30 cellular contexts compared by ENCODE assay signal in genomic region chr20:44723798-44724362, GRCh38. TPM values are rescaled to one million over a fixed set of nuclear protein-coding genes. Genes with fewer than 3 reads are reported as not detected.
"Had no signal": no experiment of that assay in that cellular context is flagged by ENCODE, and none has a peak within 500 bp of the region (broad histone marks: within the 10 kb centered on the region; RNA-seq: fewer than 3 reads in every experiment).

No MANE protein-coding gene starts in this region.

- H3K27ac ChIP-seq: epithelial cell of prostate, neutrophil, pancreas, psoas muscle, tibial nerve, uterus, WERI-Rb-1 had no signal

- H3K36me3 Mint-ChIP-seq: activated naive CD8-positive, alpha-beta T cell treated with anti-CD3 and anti-CD28 coated beads, Interleukin-2, amount 10 ng/mL, durations not matched to agents 7 days and 5 days; natural killer cell treated with Interleukin-12 subunit alpha and Interleukin-12 subunit beta and Interleukin-15 and Interleukin-18, amount 100 ng/mL, for 72 hours; T-cell had no signal

- H3K27me3 Mint-ChIP-seq: activated naive CD8-positive, alpha-beta T cell treated with anti-CD3 and anti-CD28 coated beads, Interleukin-2, amount 10 ng/mL, durations not matched to agents 7 days and 5 days; stimulated activated naive CD8-positive, alpha-beta T cell treated with anti-CD3 and anti-CD28 coated beads, Interleukin-15, Interleukin-2, amounts not matched to agents 100 ng/mL and 50 ng/mL, for 24 hours; T-cell had no signal

- H3K9me3 Mint-ChIP-seq: activated naive CD8-positive, alpha-beta T cell treated with anti-CD3 and anti-CD28 coated beads, Interleukin-2, amount 10 ng/mL, durations not matched to agents 7 days and 5 days; endodermal cell; natural killer cell treated with Interleukin-12 subunit alpha and Interleukin-12 subunit beta and Interleukin-15 and Interleukin-18, amount 100 ng/mL, for 72 hours; stimulated activated naive CD8-positive, alpha-beta T cell treated with anti-CD3 and anti-CD28 coated beads, Interleukin-15, Interleukin-2, amounts not matched to agents 100 ng/mL and 50 ng/mL, for 24 hours; T-cell; T-helper 2 cell treated with Interferon-gamma antibody and Interleukin-4, amounts not matched to agents 5 μg/mL and 100 μg/mL, for 36 hours had no signal

- ATAC-seq: heart right ventricle; left lobe of liver; natural killer cell treated with Interleukin-12 subunit alpha and Interleukin-12 subunit beta and Interleukin-15 and Interleukin-18, amount 100 ng/mL, for 72 hours; pancreas; psoas muscle; T-cell had no signal

- H3K27ac Mint-ChIP-seq: activated naive CD8-positive, alpha-beta T cell treated with anti-CD3 and anti-CD28 coated beads, Interleukin-2, amount 10 ng/mL, durations not matched to agents 7 days and 5 days; endodermal cell; stimulated activated naive CD8-positive, alpha-beta T cell treated with anti-CD3 and anti-CD28 coated beads, Interleukin-15, Interleukin-2, amounts not matched to agents 100 ng/mL and 50 ng/mL, for 24 hours; T-cell; T-helper 2 cell treated with Interferon-gamma antibody and Interleukin-4, amounts not matched to agents 5 μg/mL and 100 μg/mL, for 36 hours had no signal

- H3K4me1 Mint-ChIP-seq: T-cell had no signal

- H3K4me3 Mint-ChIP-seq: activated naive CD8-positive, alpha-beta T cell treated with anti-CD3 and anti-CD28 coated beads, Interleukin-2, amount 10 ng/mL, durations not matched to agents 7 days and 5 days; endodermal cell; natural killer cell treated with Interleukin-12 subunit alpha and Interleukin-12 subunit beta and Interleukin-15 and Interleukin-18, amount 100 ng/mL, for 72 hours; stimulated activated naive CD8-positive, alpha-beta T cell treated with anti-CD3 and anti-CD28 coated beads, Interleukin-15, Interleukin-2, amounts not matched to agents 100 ng/mL and 50 ng/mL, for 24 hours; T-cell; T-helper 2 cell treated with Interferon-gamma antibody and Interleukin-4, amounts not matched to agents 5 μg/mL and 100 μg/mL, for 36 hours had no signal

- H3K27me3 ChIP-seq: heart right ventricle, neutrophil, pancreas, right atrium auricular region, tibial nerve, uterus had no signal

- H3K36me3 ChIP-seq: heart right ventricle, neutrophil, pancreas, right atrium auricular region, tibial nerve, uterus, WERI-Rb-1 had no signal

- DNase-seq: activated CD4-positive, alpha-beta T cell treated with anti-CD3 and anti-CD28 coated beads for 1 hour; activated CD4-positive, alpha-beta T cell treated with anti-CD3 and anti-CD28 coated beads, Interleukin-2, amount 50 U/mL, for 4 hours; activated naive CD4-positive, alpha-beta T cell treated with Interleukin-2 at 50 U/mL for 16 hours; activated naive CD8-positive, alpha-beta T cell treated with anti-CD3 and anti-CD28 coated beads, Interleukin-2, amount 10 ng/mL, durations not matched to agents 7 days and 5 days; activated T-cell treated with anti-CD3 and anti-CD28 coated beads, Interleukin-2, amount 50 U/mL, for 48 hours; amygdala; cerebellar nuclear complex; endodermal cell; heart right ventricle; pancreas; stimulated activated CD4-positive, alpha-beta T cell treated with anti-CD3 and anti-CD28 coated beads, Interleukin-12 subunit alpha, Interleukin-12 subunit beta, amount 100 ng/mL, for 4 hours; stimulated activated CD4-positive, alpha-beta T cell treated with anti-CD3 and anti-CD28 coated beads, Interleukin-4, amount 100 ng/mL, for 4 hours; substantia nigra; T-cell; uterus; WERI-Rb-1 had no signal

- FAIRE-seq: keratinocyte, pancreas, TTC549 had no signal

- H3K4me1 ChIP-seq: pancreas had no signal

- H3K9me3 ChIP-seq: heart right ventricle, neutrophil, pancreas, psoas muscle, right atrium auricular region, tibial nerve, uterus had no signal

- H3K4me3 ChIP-seq: coronary artery, heart right ventricle, pancreas, psoas muscle, right atrium auricular region, tibial nerve, uterus had no signal

RNA-seq across cellular contexts. Expression of gene CCN5, which starts 8.7 kb away (rescaled TPM):
- total RNA-seq: activated CD8-positive, alpha-beta memory T cell treated with anti-CD3 and anti-CD28 coated beads for 36 hours; activated naive CD8-positive, alpha-beta T cell treated with anti-CD3 and anti-CD28 coated beads, Interleukin-2, amount 10 ng/mL, durations not matched to agents 7 days and 5 days; endodermal cell; lung microvascular endothelial cell; natural killer cell treated with Interleukin-12 subunit alpha and Interleukin-12 subunit beta and Interleukin-15 and Interleukin-18, amount 100 ng/mL, for 72 hours had no signal
- polyA plus RNA-seq: keratinocyte had no signal

RNA-seq across cellular contexts. Expression of gene KCNK15, which starts 21.8 kb away (rescaled TPM):
- total RNA-seq: activated naive CD8-positive, alpha-beta T cell treated with anti-CD3 and anti-CD28 coated beads, Interleukin-2, amount 10 ng/mL, durations not matched to agents 7 days and 5 days; lung microvascular endothelial cell had no signal
- polyA plus RNA-seq: keratinocyte had no signal
